In genomic region chr9:136354592-136355085, GRCh38 we compare ENCODE assay signal across 15 cellular contexts. TPM values are rescaled to one million over a fixed set of nuclear protein-coding genes. Genes with fewer than 3 reads are reported as not detected.
DNase-seq lines count a peak whose midpoint lies in the region; ATAC-seq and TF ChIP-seq lines count a peak whose summit lies in the region.
"Had no signal": no experiment of that assay in that cellular context is flagged by ENCODE, and none has a peak within 500 bp of the region (broad histone marks: within the 10 kb centered on the region; RNA-seq: fewer than 3 reads in every experiment).

No MANE protein-coding gene starts in this region.

- no TSS peak for BruUV-seq in Caco-2 (replicated peaks; lab: Mats Ljungman, UMichigan)

- no peaks in the 10 kb centered on the region for H3K36me3 ChIP-seq in Caco-2 (ENCODE audit: control insufficient read depth, insufficient read depth, low read length)
- H3K36me3 ChIP-seq in NT2/D1 (ENCODE audit: insufficient read depth, insufficient read length, low read length): peaks cover 45% of the 10 kb centered on the region
- H3K36me3 ChIP-seq in esophagus muscularis mucosa: peaks cover 0 to 49% (median 39%) of the 10 kb centered on the region in 4 donors
- no peaks in the 10 kb centered on the region for H3K36me3 ChIP-seq in muscle layer of colon (ENCODE audit: insufficient read depth, low read length)

- H3K27ac Mint-ChIP-seq in Caco-2 (ENCODE audit: unreplicated experiment): peak overlapping the region; percentile 63
- H3K27ac Mint-ChIP-seq in activated naive CD8-positive, alpha-beta T cell treated with anti-CD3 and anti-CD28 coated beads, Interleukin-2, amount 50 U/mL, for 24 hours: no peak overlapping the region
- H3K27ac Mint-ChIP-seq: activated naive CD8-positive, alpha-beta T cell had no signal

- TF ChIP-seq EP300 in esophagus muscularis mucosa (IDR thresholded peaks at IDR 0.05): no peak

- no peak for ATAC-seq in GM19351 (IDR thresholded peaks at IDR 0.05; ENCODE audit: unreplicated experiment)
- ATAC-seq in activated naive CD8-positive, alpha-beta T cell treated with anti-CD3 and anti-CD28 coated beads, Interleukin-2, amount 50 U/mL, for 24 hours: no peak
- ATAC-seq: esophagus mucosa; stimulated activated naive CD8-positive, alpha-beta T cell treated with anti-CD3 and anti-CD28 coated beads, Interleukin-15, Interleukin-2, amounts not matched to agents 100 U/mL and 50 U/mL, for 24 hours had no signal

- no peak overlapping the region for H3K4me3 Mint-ChIP-seq in Caco-2 (ENCODE audit: unreplicated experiment)
- no peak overlapping the region for H3K4me3 Mint-ChIP-seq in activated naive CD8-positive, alpha-beta T cell treated with anti-CD3 and anti-CD28 coated beads, Interleukin-2, amount 50 U/mL, for 24 hours
- H3K4me3 Mint-ChIP-seq: activated naive CD8-positive, alpha-beta T cell had no signal

- H3K4me1 ChIP-seq in Caco-2: peaks cover 12% of the 10 kb centered on the region
- peaks cover 13% of the 10 kb centered on the region for H3K4me1 ChIP-seq in NT2/D1 (ENCODE audit: insufficient read depth, insufficient read length)
- H3K4me1 ChIP-seq in esophagus muscularis mucosa: peaks cover 18 to 28% (median 21%) of the 10 kb centered on the region in 4 donors
- H3K4me1 ChIP-seq in muscle layer of colon (ENCODE audit: insufficient read depth, low read length): peaks cover 11% of the 10 kb centered on the region

- CTCF ChIA-PET in Caco-2 (lab: Charles Lee): interaction anchor here (0.9 to 1.6 kb wide), 2 partner anchors 9 kb away, joined by 3 to 4 read pairs; partner anchors contain the start of gene DNLZ

- no peaks in the 10 kb centered on the region for H3K4me1 Mint-ChIP-seq in Caco-2 (ENCODE audit: low read depth, unreplicated experiment)
- H3K4me1 Mint-ChIP-seq in activated naive CD8-positive, alpha-beta T cell treated with anti-CD3 and anti-CD28 coated beads, Interleukin-2, amount 50 U/mL, for 24 hours: no peaks in the 10 kb centered on the region

- H3K9ac ChIP-seq in NT2/D1 (ENCODE audit: insufficient read length, low read depth): peak overlapping the region; percentile 26
- H3K9ac ChIP-seq in muscle layer of colon (ENCODE audit: low read length): no peak overlapping the region
- H3K9ac ChIP-seq: BLaER1 had no signal

- H3K27ac ChIP-seq in esophagus muscularis mucosa (replicated peaks in 1 of 4) (peak overlapping the region; percentile 65 to 82 (median 78)), muscle layer of colon (ENCODE audit: low read depth, low read length) (peak overlapping the region; percentile 8)
- H3K27ac ChIP-seq: BLaER1 had no signal

- H3K4me3 ChIP-seq in Caco-2 (ENCODE audit: low read depth, low read length) (no peak overlapping the region), NT2/D1 (ENCODE audit: insufficient read length, low read depth) (no peak overlapping the region), esophagus muscularis mucosa (no peak overlapping the region), muscle layer of colon (ENCODE audit: low read depth in 1 of 2, low read length in 2 of 2) (no peak overlapping the region)
- H3K4me3 ChIP-seq: BLaER1 had no signal

- POLR2A ChIA-PET in Caco-2 (lab: Charles Lee): no interaction called here

- peaks cover 43% of the 10 kb centered on the region for H3K36me3 Mint-ChIP-seq in Caco-2 (ENCODE audit: insufficient read depth, unreplicated experiment)
- H3K36me3 Mint-ChIP-seq in activated naive CD8-positive, alpha-beta T cell treated with anti-CD3 and anti-CD28 coated beads, Interleukin-2, amount 50 U/mL, for 24 hours (ENCODE audit: low read depth): no peaks in the 10 kb centered on the region
- H3K36me3 Mint-ChIP-seq: activated naive CD8-positive, alpha-beta T cell had no signal

- H3K9me3 Mint-ChIP-seq in Caco-2 (ENCODE audit: unreplicated experiment): no peaks in the 10 kb centered on the region
- no peaks in the 10 kb centered on the region for H3K9me3 Mint-ChIP-seq in activated naive CD8-positive, alpha-beta T cell treated with anti-CD3 and anti-CD28 coated beads, Interleukin-2, amount 50 U/mL, for 24 hours

- intact Hi-C loops in Caco-2 (cut with micrococcal nuclease; ENCODE audit: unreplicated experiment) (no loop called here), esophagus muscularis mucosa (cut with DNase I) (no loop called here)

- H3K27me3 ChIP-seq in Caco-2 (replicated peaks; ENCODE audit: control insufficient read depth, insufficient read depth, low read length) (no peaks in the 10 kb centered on the region), NT2/D1 (ENCODE audit: insufficient read depth, insufficient read length) (no peaks in the 10 kb centered on the region), esophagus muscularis mucosa (no peaks in the 10 kb centered on the region), muscle layer of colon (ENCODE audit: control insufficient read depth in 1 of 2, insufficient read depth in 2 of 2, low read length in 2 of 2) (no peaks in the 10 kb centered on the region)
- H3K27me3 ChIP-seq: BLaER1 had no signal

- WGBS in esophagus muscularis mucosa: 40% methylated on average over 14 of the region's 17 CpGs

- H3K9me3 ChIP-seq in Caco-2: no peaks in the 10 kb centered on the region
- H3K9me3 ChIP-seq in NT2/D1 (ENCODE audit: insufficient read depth, low read length): no peaks in the 10 kb centered on the region; the same call in 1 of the 2 replicates
- no peaks in the 10 kb centered on the region for H3K9me3 ChIP-seq in esophagus muscularis mucosa
- H3K9me3 ChIP-seq in muscle layer of colon (ENCODE audit: low read length): no peaks in the 10 kb centered on the region
- H3K9me3 ChIP-seq: BLaER1 had no signal

- H3K27me3 Mint-ChIP-seq in Caco-2 (ENCODE audit: insufficient read depth, unreplicated experiment): no peaks in the 10 kb centered on the region
- H3K27me3 Mint-ChIP-seq in activated naive CD8-positive, alpha-beta T cell treated with anti-CD3 and anti-CD28 coated beads, Interleukin-2, amount 50 U/mL, for 24 hours: no peaks in the 10 kb centered on the region
- H3K27me3 Mint-ChIP-seq: activated naive CD8-positive, alpha-beta T cell had no signal

- DNase-seq in Caco-2 (peak in 1 of 2 experiments; percentile 59), NT2/D1 (ENCODE audit: low read depth, low spot score) (no peak), esophagus muscularis mucosa (ENCODE audit: extremely low spot score) (no peak), NOMO-1 treated with DMSO at 0.1 percent for 48 hours (lab: John Stamatoyannopoulos, UW; ENCODE audit: unreplicated experiment) (no peak)
- DNase-seq in activated naive CD8-positive, alpha-beta T cell treated with anti-CD3 and anti-CD28 coated beads, Interleukin-2, amount 50 U/mL, for 24 hours: no peak
- no peak for DNase-seq in stimulated activated CD4-positive, alpha-beta T cell treated with anti-CD3 and anti-CD28 coated beads, Interleukin-12 subunit alpha, Interleukin-12 subunit beta, amount 100 ng/mL, for 4 hours
- DNase-seq: activated CD4-positive, alpha-beta T cell treated with anti-CD3 and anti-CD28 coated beads, Interleukin-2, amount 50 U/mL, for 4 hours; NCI-H2227 treated with DMSO at 0.1 percent for 48 hours; stimulated activated naive CD8-positive, alpha-beta T cell treated with anti-CD3 and anti-CD28 coated beads, Interleukin-15, Interleukin-2, amounts not matched to agents 100 U/mL and 50 U/mL, for 24 hours had no signal

- no peak for TF ChIP-seq CTCF in Caco-2 (IDR thresholded peaks at IDR 0.05; ENCODE audit: insufficient read depth in 1 of 2, low read depth in 1 of 2, low read length in 1 of 2, severe bottlenecking in 1 of 2, unreplicated experiment in 1 of 2)
- no peak for TF ChIP-seq CTCF in esophagus muscularis mucosa (IDR thresholded peaks at IDR 0.05)

- no peak for TF ChIP-seq POLR2A in esophagus muscularis mucosa (IDR thresholded peaks at IDR 0.05; ENCODE audit: low read depth)

RNA-seq across cellular contexts. Expression of gene DNLZ, which starts 8.9 kb away (rescaled TPM):
- 27.1 and 29.1 TPM in 2 replicates for total RNA-seq in Caco-2 (2022)
- 10 to 100 TPM; 29.5 to 41.3 (median 35.8) TPM for total RNA-seq in esophagus muscularis mucosa

RNA-seq across cellular contexts. Expression of gene CARD9, which starts 18.8 kb away (rescaled TPM):
- total RNA-seq in Caco-2 (2022): 1.7 and 2.6 TPM in 2 replicates
- total RNA-seq in esophagus muscularis mucosa: 1 to 10 TPM; 1.2 to 4.2 (median 1.9) TPM

RNA-seq across cellular contexts. Expression of gene GPSM1, which starts 27.3 kb away (rescaled TPM):
- 25.7 and 26.5 TPM in 2 replicates for total RNA-seq in Caco-2 (2022)
- total RNA-seq in esophagus muscularis mucosa: 10 to 100 TPM in 3 of 4 donors, 1 to 10 TPM in 1; 8.3 to 18.5 (median 16.3) TPM

RNA-seq across cellular contexts. Expression of gene SNAPC4, which starts 45.3 kb away (rescaled TPM):
- total RNA-seq in Caco-2 (2022) (15.3 and 17.2 TPM in 2 replicates), esophagus muscularis mucosa (1 to 10 TPM; 3.3 to 8.4 (median 4.9) TPM)

RNA-seq across cellular contexts. Expression of gene CCDC187, which starts 50.7 kb away (rescaled TPM):
- total RNA-seq in Caco-2 (2022) (0.09 and 0.11 TPM in 2 replicates), esophagus muscularis mucosa (not detected)
- total RNA-seq: esophagus mucosa, mesenteric fat pad had no signal
